ENCODE assay signal across 19 cellular contexts in genomic region chr5:96771395-96771794, GRCh38. TPM values are rescaled to one million over a fixed set of nuclear protein-coding genes. Genes with fewer than 3 reads are reported as not detected.
A peak's percentile ranks its signal among the peaks of the same experiment; 100 is the strongest.
DNase-seq lines count a peak whose midpoint lies in the region; ATAC-seq, FAIRE-seq and TF ChIP-seq lines count a peak whose summit lies in the region.
"Had no signal": no experiment of that assay in that cellular context is flagged by ENCODE, and none has a peak within 500 bp of the region (broad histone marks: within the 10 kb centered on the region; RNA-seq: fewer than 3 reads in every experiment).

No MANE protein-coding gene starts in this region.

- no peaks in the 10 kb centered on the region for H3K27me3 Mint-ChIP-seq in CD4-positive, CD25-positive, alpha-beta regulatory T cell
- H3K27me3 Mint-ChIP-seq in activated CD4-positive, alpha-beta memory T cell treated with anti-CD3 and anti-CD28 coated beads, Interleukin-2, amount 10 ng/mL, durations not matched to agents 7 days and 5 days, result no peaks in the 10 kb centered on the region
- no peaks in the 10 kb centered on the region for H3K27me3 Mint-ChIP-seq in naive B cell
- H3K27me3 Mint-ChIP-seq: brain had no signal

- H3K27me3 ChIP-seq in CD4-positive, CD25-positive, alpha-beta regulatory T cell (ENCODE audit: control insufficient read depth, insufficient read depth, low read length), result no peaks in the 10 kb centered on the region

- no peak for TF ChIP-seq CTCF in OCI-LY7 (conservative IDR thresholded peaks at IDR 0.05; ENCODE audit: low read length)

- no peak overlapping the region for H3K4me3 ChIP-seq in CD4-positive, CD25-positive, alpha-beta regulatory T cell (ENCODE audit: low read depth, low read length)
- H3K4me3 ChIP-seq in OCI-LY7 (ENCODE audit: low read depth, low read length, poor library complexity, severe bottlenecking), result no peak overlapping the region
- H3K4me3 ChIP-seq: lower lobe of right lung had no signal

- peaks cover 6% of the 10 kb centered on the region for H3K4me1 ChIP-seq in CD4-positive, CD25-positive, alpha-beta regulatory T cell (ENCODE audit: control insufficient read depth, insufficient read depth, low read length, poor library complexity, severe bottlenecking)
- no peaks in the 10 kb centered on the region for H3K4me1 ChIP-seq in OCI-LY7 (ENCODE audit: insufficient read depth, low read length, poor library complexity, severe bottlenecking)
- H3K4me1 ChIP-seq: lower lobe of right lung had no signal

- no peaks in the 10 kb centered on the region for H4K20me1 ChIP-seq in OCI-LY7 (ENCODE audit: insufficient read depth, low read length)

- intact Hi-C loops in OCI-LY7 (cut with micrococcal nuclease; ENCODE audit: unreplicated experiment), result no loop called here

- TF ChIP-seq POLR2A in GM12892 (IDR thresholded peaks at IDR 0.05; ENCODE audit: low read depth, low read length), result no peak

- no peaks in the 10 kb centered on the region for H3K9me3 ChIP-seq in CD4-positive, CD25-positive, alpha-beta regulatory T cell (ENCODE audit: control insufficient read depth in 2 of 2, low read length in 2 of 2)
- no peaks in the 10 kb centered on the region for H3K9me3 ChIP-seq in OCI-LY7 (ENCODE audit: low read length)
- H3K9me3 ChIP-seq: lower lobe of right lung had no signal

- peak overlapping the region; percentile 19 to 66 (median 38) for H3K27ac Mint-ChIP-seq in CD4-positive, CD25-positive, alpha-beta regulatory T cell
- peak overlapping the region; percentile 61 for H3K27ac Mint-ChIP-seq in activated CD4-positive, alpha-beta memory T cell treated with anti-CD3 and anti-CD28 coated beads, Interleukin-2, amount 10 ng/mL, durations not matched to agents 7 days and 5 days
- H3K27ac Mint-ChIP-seq in naive B cell, result peak overlapping the region; percentile 41 to 81 (median 54)
- H3K27ac Mint-ChIP-seq: brain had no signal

- peaks cover 16 to 26% (median 22%) of the 10 kb centered on the region in 4 donors for H3K4me1 Mint-ChIP-seq in CD4-positive, CD25-positive, alpha-beta regulatory T cell
- peaks cover 12% of the 10 kb centered on the region for H3K4me1 Mint-ChIP-seq in activated CD4-positive, alpha-beta memory T cell treated with anti-CD3 and anti-CD28 coated beads, Interleukin-2, amount 10 ng/mL, durations not matched to agents 7 days and 5 days
- H3K4me1 Mint-ChIP-seq in naive B cell, result peaks cover 0 to 5% (median 2%) of the 10 kb centered on the region in 3 donors
- H3K4me1 Mint-ChIP-seq: brain had no signal

- no peak overlapping the region for H3K4me3 Mint-ChIP-seq in CD4-positive, CD25-positive, alpha-beta regulatory T cell
- H3K4me3 Mint-ChIP-seq in activated CD4-positive, alpha-beta memory T cell treated with anti-CD3 and anti-CD28 coated beads, Interleukin-2, amount 10 ng/mL, durations not matched to agents 7 days and 5 days, result no peak overlapping the region
- H3K4me3 Mint-ChIP-seq in naive B cell, result no peak overlapping the region
- H3K4me3 Mint-ChIP-seq: brain had no signal

- DNase-seq in CD4-positive, CD25-positive, alpha-beta regulatory T cell, result peak in 1 of 3 donors; percentile 70
- DNase-seq in GM18507 (ENCODE audit: extremely low spot score, insufficient read length, low read depth) (no peak), naive B cell (no peak), GM12892 (ENCODE audit: insufficient read length) (no peak), OCI-LY7 (ENCODE audit: low spot score) (no peak)
- DNase-seq in activated CD4-positive, alpha-beta memory T cell treated with anti-CD3 and anti-CD28 coated beads, Interleukin-2, amount 10 ng/mL, durations not matched to agents 7 days and 5 days, result no peak
- DNase-seq: activated CD4-positive, alpha-beta T cell treated with anti-CD3 and anti-CD28 coated beads, Interleukin-2, amount 50 U/mL, for 4 hours; activated gamma-delta T cell; cortex of kidney; lower lobe of right lung; NCI-H2029; SHP77 treated with DMSO at 0.1 percent for 48 hours; stimulated activated CD4-positive, alpha-beta T cell treated with anti-CD3 and anti-CD28 coated beads, Interleukin-15, amount 100 ng/mL, for 24 hours; substantia nigra had no signal

- peaks cover 95% of the 10 kb centered on the region for H3K36me3 ChIP-seq in CD4-positive, CD25-positive, alpha-beta regulatory T cell (ENCODE audit: control insufficient read depth, insufficient read depth, low read length)
- peaks cover 98% of the 10 kb centered on the region for H3K36me3 ChIP-seq in OCI-LY7 (ENCODE audit: insufficient read depth, low read length)

- no peak for ATAC-seq in CD4-positive, CD25-positive, alpha-beta regulatory T cell (ENCODE audit: low read depth in 2 of 2)
- no peak for ATAC-seq in naive B cell (ENCODE audit: low read depth in 2 of 2)
- no peak for ATAC-seq in HG03520 (IDR thresholded peaks at IDR 0.05; ENCODE audit: unreplicated experiment)
- ATAC-seq: HCT116, lower lobe of right lung had no signal

- FAIRE-seq in GM18507 (lab: Jason Lieb, UNC) (peak; percentile 59), GM12892 (lab: Jason Lieb, UNC) (no peak)
- FAIRE-seq: HTR-8/SVneo had no signal

- H3K9me2 ChIP-seq in OCI-LY7 (ENCODE audit: insufficient read depth, low read length), result no peaks in the 10 kb centered on the region

- POLR2A ChIA-PET in activated CD4-positive, alpha-beta memory T cell treated with anti-CD3 and anti-CD28 coated beads, Interleukin-2, amount 10 ng/mL, durations not matched to agents 7 days and 5 days (lab: Charles Lee), result interaction anchor here (1.0 to 3.2 kb wide), 5 partner anchors 9 to 36 kb away, joined by 3 to 17 read pairs (median 5); partner anchors contain the start of gene ERAP1
- POLR2A ChIA-PET in OCI-LY7 (lab: Charles Lee), result interaction anchor here (1.3 to 1.7 kb wide), 2 partner anchors 9 to 105 kb away, joined by 4 to 6 read pairs; partner anchors contain the start of gene ERAP2

- H3K4me2 ChIP-seq in OCI-LY7 (ENCODE audit: low read length), result no peak overlapping the region

- H3K79me2 ChIP-seq in OCI-LY7 (ENCODE audit: insufficient read depth, low read depth, low read length), result no peaks in the 10 kb centered on the region

- H2AFZ ChIP-seq in OCI-LY7 (ENCODE audit: low read length), result no peak overlapping the region

- no TSS peak for BruUV-seq in OCI-LY7 (replicated peaks; lab: Mats Ljungman, UMichigan)

- CTCF ChIA-PET in activated CD4-positive, alpha-beta memory T cell treated with anti-CD3 and anti-CD28 coated beads, Interleukin-2, amount 10 ng/mL, durations not matched to agents 7 days and 5 days (lab: Charles Lee), result interaction anchor here (0.9 to 3.2 kb wide), 4 partner anchors 19 to 371 kb away, joined by 3 to 8 read pairs (median 5); partner anchors contain the start of gene LIX1
- CTCF ChIA-PET in OCI-LY7 (lab: Charles Lee; ENCODE audit: unreplicated experiment), result interaction anchor here (0.5 kb wide), 1 partner anchor 380 kb away, joined by 3 read pairs; no protein-coding TSS in a partner anchor

- no peaks in the 10 kb centered on the region for H3K9me3 Mint-ChIP-seq in CD4-positive, CD25-positive, alpha-beta regulatory T cell
- H3K9me3 Mint-ChIP-seq in activated CD4-positive, alpha-beta memory T cell treated with anti-CD3 and anti-CD28 coated beads, Interleukin-2, amount 10 ng/mL, durations not matched to agents 7 days and 5 days, result no peaks in the 10 kb centered on the region
- H3K9me3 Mint-ChIP-seq in naive B cell, result no peaks in the 10 kb centered on the region
- H3K9me3 Mint-ChIP-seq: brain had no signal

- peak overlapping the region; percentile 49 for H3K27ac ChIP-seq in CD4-positive, CD25-positive, alpha-beta regulatory T cell (ENCODE audit: insufficient read depth, low read length, poor library complexity, severe bottlenecking)
- H3K27ac ChIP-seq in OCI-LY7 (ENCODE audit: low read depth, low read length, poor library complexity, severe bottlenecking), result no peak overlapping the region
- H3K27ac ChIP-seq: epithelial cell of prostate, lower lobe of right lung had no signal

- peaks cover 52% of the 10 kb centered on the region for H3K36me3 Mint-ChIP-seq in CD4-positive, CD25-positive, alpha-beta regulatory T cell
- H3K36me3 Mint-ChIP-seq in activated CD4-positive, alpha-beta memory T cell treated with anti-CD3 and anti-CD28 coated beads, Interleukin-2, amount 10 ng/mL, durations not matched to agents 7 days and 5 days (ENCODE audit: low read depth), result peaks cover 78% of the 10 kb centered on the region
- peaks cover 24 to 36% of the 10 kb centered on the region in 2 donors for H3K36me3 Mint-ChIP-seq in naive B cell

RNA-seq across cellular contexts. Expression of gene ERAP1, which starts 36.4 kb away (rescaled TPM):
- 70.4 TPM for total RNA-seq in CD4-positive, CD25-positive, alpha-beta regulatory T cell
- 10 to 100 TPM; 47.3 to 64.3 (median 51.4) TPM for polyA plus RNA-seq in CD4-positive, CD25-positive, alpha-beta regulatory T cell
- total RNA-seq in activated CD4-positive, alpha-beta memory T cell treated with anti-CD3 and anti-CD28 coated beads, Interleukin-2, amount 10 ng/mL, durations not matched to agents 7 days and 5 days, result 100 to 1,000 TPM; 140 TPM
- polyA plus RNA-seq in naive B cell (ENCODE audit: low read depth in 6 of 6), result 10 to 100 TPM; 16.2 to 38.2 (median 32.9) TPM
- polyA plus RNA-seq in GM12892 (2012; ENCODE audit: missing spikeins), result 51.5 TPM
- total RNA-seq in OCI-LY7 (2014; rRNA removed; shearing (Covaris generic)), result 41.8 and 57.3 TPM in 2 replicates
- total RNA-seq in OCI-LY7 (2022), result 54.0 and 69.4 TPM in 2 replicates
